18 cellular contexts compared by ENCODE assay signal in the genomic region with DNA sequence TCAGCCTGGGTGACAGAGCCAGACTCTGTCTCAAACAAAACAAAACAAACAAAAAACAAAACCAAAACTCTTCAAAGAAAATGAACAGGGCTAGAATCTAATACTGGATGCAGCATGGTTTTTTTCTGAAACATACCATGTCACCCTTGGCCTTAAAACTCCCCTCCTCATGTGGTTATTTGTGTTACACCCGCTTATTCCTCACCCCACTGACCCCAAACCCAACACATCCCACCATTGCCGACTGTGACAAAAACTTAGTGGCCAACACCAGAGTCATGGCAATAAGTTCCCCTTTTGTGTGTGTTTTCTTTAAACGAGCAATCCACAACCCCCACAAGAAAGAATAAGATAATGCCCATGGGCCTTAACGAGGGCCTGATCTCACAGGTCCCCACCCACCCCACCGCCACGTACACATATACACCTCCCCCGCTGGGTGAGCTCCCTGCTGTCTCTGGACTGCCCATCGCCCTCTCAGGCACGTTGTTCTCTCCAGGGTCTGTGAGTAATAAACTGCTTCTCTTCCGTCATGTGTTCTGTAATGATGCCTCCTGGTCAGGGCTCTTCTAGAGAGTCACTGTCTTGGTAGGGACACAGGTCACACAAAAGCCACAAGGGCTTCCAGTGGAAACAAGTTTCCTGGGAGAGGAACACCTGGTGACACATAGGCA. TPM values are rescaled to one million over a fixed set of nuclear protein-coding genes. Genes with fewer than 3 reads are reported as not detected.
"Had no signal": no experiment of that assay in that cellular context is flagged by ENCODE, and none has a peak within 500 bp of the region (broad histone marks: within the 10 kb centered on the region; RNA-seq: fewer than 3 reads in every experiment).

No MANE protein-coding gene starts in this region.

- ATAC-seq: activated CD8-positive, alpha-beta T cell treated with anti-CD3 and anti-CD28 coated beads, Interleukin-2, amount 10 ng/mL, durations not matched to agents 7 days and 5 days; left cardiac atrium; mucosa of descending colon; stimulated activated naive CD8-positive, alpha-beta T cell treated with anti-CD3 and anti-CD28 coated beads, Interleukin-15, amount 100 ng/mL, for 72 hours had no signal

- H3K4me1 Mint-ChIP-seq: nephron had no signal

- H3K4me3 Mint-ChIP-seq: activated CD8-positive, alpha-beta T cell treated with anti-CD3 and anti-CD28 coated beads, Interleukin-2, amount 10 ng/mL, durations not matched to agents 7 days and 5 days; activated naive CD8-positive, alpha-beta T cell treated with anti-CD3 and anti-CD28 coated beads, Interleukin-2, amount 10 ng/mL, durations not matched to agents 7 days and 5 days; nephron; stimulated activated naive CD8-positive, alpha-beta T cell treated with anti-CD3 and anti-CD28 coated beads, Interleukin-15, amount 100 ng/mL, for 72 hours had no signal

- H3K27me3 Mint-ChIP-seq: stimulated activated naive CD8-positive, alpha-beta T cell treated with anti-CD3 and anti-CD28 coated beads, Interleukin-15, amount 100 ng/mL, for 72 hours had no signal

- H3K36me3 Mint-ChIP-seq: activated naive CD8-positive, alpha-beta T cell treated with anti-CD3 and anti-CD28 coated beads, Interleukin-2, amount 10 ng/mL, durations not matched to agents 7 days and 5 days had no signal

- DNase-seq: activated CD4-positive, alpha-beta T cell treated with anti-CD3 and anti-CD28 coated beads for 48 hours; activated CD8-positive, alpha-beta memory T cell treated with anti-CD3 and anti-CD28 coated beads, Interleukin-2, amount 50 U/mL, for 48 hours; activated CD8-positive, alpha-beta T cell treated with anti-CD3 and anti-CD28 coated beads, Interleukin-2, amount 10 ng/mL, durations not matched to agents 7 days and 5 days; anterior cingulate cortex; esophagus squamous epithelium; foreskin fibroblast; glutamatergic neuron; left cardiac atrium; occipital lobe; stimulated activated CD4-positive, alpha-beta T cell treated with anti-CD3 and anti-CD28 coated beads, Interleukin-4, amount 100 ng/mL, for 1 hour; stimulated activated CD8-positive, alpha-beta memory T cell treated with anti-CD3 and anti-CD28 coated beads, Interleukin-4, amount 100 ng/mL, for 48 hours; stimulated activated naive CD8-positive, alpha-beta T cell treated with anti-CD3 and anti-CD28 coated beads, Interleukin-15, amount 100 ng/mL, for 72 hours; T1000 had no signal

- H3K27ac ChIP-seq: esophagus squamous epithelium, thoracic aorta had no signal

- H3K4me3 ChIP-seq: esophagus squamous epithelium, mucosa of descending colon, thoracic aorta had no signal

- H3K9me3 ChIP-seq: thoracic aorta had no signal

- FAIRE-seq: bronchial epithelial cell had no signal

- H3K4me1 ChIP-seq: esophagus squamous epithelium had no signal

- H3K27ac Mint-ChIP-seq: activated naive CD8-positive, alpha-beta T cell treated with anti-CD3 and anti-CD28 coated beads, Interleukin-2, amount 10 ng/mL, durations not matched to agents 7 days and 5 days; nephron had no signal

- H3K36me3 ChIP-seq: esophagus squamous epithelium, thoracic aorta had no signal

RNA-seq across cellular contexts. Expression of gene C1QTNF1, which starts 33.9 kb away (rescaled TPM):
- total RNA-seq: activated CD8-positive, alpha-beta T cell treated with anti-CD3 and anti-CD28 coated beads, Interleukin-2, amount 10 ng/mL, durations not matched to agents 7 days and 5 days; activated naive CD8-positive, alpha-beta T cell treated with anti-CD3 and anti-CD28 coated beads, Interleukin-2, amount 10 ng/mL, durations not matched to agents 7 days and 5 days had no signal
